20 cellular contexts compared by ENCODE assay signal in the genomic region with DNA sequence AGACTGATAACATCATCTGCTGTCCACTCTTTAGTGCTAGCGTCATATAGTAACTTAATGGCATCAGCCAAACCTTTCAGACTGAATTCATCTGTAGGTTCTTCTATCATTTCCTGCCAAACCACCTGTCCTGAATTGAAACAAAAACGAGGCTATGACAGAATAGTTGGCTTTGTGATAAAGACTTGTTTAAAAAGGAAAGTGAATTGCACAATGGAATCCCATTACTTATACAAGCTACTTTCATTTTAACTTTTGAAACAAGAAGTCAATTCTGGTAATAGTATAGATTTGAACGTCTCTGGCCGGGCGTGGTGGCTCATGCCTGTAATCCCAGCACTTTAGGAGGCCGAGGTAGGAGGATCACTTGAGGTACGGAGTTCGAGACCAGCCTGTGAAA. TPM values are rescaled to one million over a fixed set of nuclear protein-coding genes. Genes with fewer than 3 reads are reported as not detected.
A peak's percentile ranks its signal among the peaks of the same experiment; 100 is the strongest.
DNase-seq lines count a peak whose midpoint lies in the region; ATAC-seq and TF ChIP-seq lines count a peak whose summit lies in the region.
"Had no signal": no experiment of that assay in that cellular context is flagged by ENCODE, and none has a peak within 500 bp of the region (broad histone marks: within the 10 kb centered on the region; RNA-seq: fewer than 3 reads in every experiment).

No MANE protein-coding gene starts in this region.

- peak; percentile 50 for ATAC-seq in activated CD8-positive, alpha-beta memory T cell treated with anti-CD3 and anti-CD28 coated beads, Interleukin-2, amount 10 ng/mL, durations not matched to agents 7 days and 5 days
- ATAC-seq in CD4-positive, alpha-beta T cell (ENCODE audit: poor library complexity), result no peak
- ATAC-seq: effector memory CD8-positive, alpha-beta T cell; heart left ventricle had no signal

- no peaks in the 10 kb centered on the region for H3K9me3 ChIP-seq in CD4-positive, alpha-beta T cell (ENCODE audit: control insufficient read depth, low read length)
- H3K9me3 ChIP-seq: heart left ventricle, sigmoid colon had no signal

- H3K27ac ChIP-seq in CD4-positive, alpha-beta T cell (ENCODE audit: low read depth, low read length), result no peak overlapping the region
- H3K27ac ChIP-seq: heart left ventricle had no signal

- TF ChIP-seq CTCF in GM13977 (IDR thresholded peaks at IDR 0.05; ENCODE audit: extremely low read depth, insufficient read depth, missing control alignments) (no peak), fibroblast of villous mesenchyme (IDR thresholded peaks at IDR 0.05; ENCODE audit: insufficient read depth, low read depth, low read length) (no peak)
- no peak for TF ChIP-seq CTCF in CD4-positive, alpha-beta T cell (IDR thresholded peaks at IDR 0.05)

- no peak overlapping the region for H3K4me3 ChIP-seq in fibroblast of villous mesenchyme (ENCODE audit: low read depth, low read length)
- H3K4me3 ChIP-seq: heart left ventricle, lung, sigmoid colon had no signal

- intact Hi-C loops in CD4-positive, alpha-beta T cell (cut with DNase I, micrococcal nuclease), result no loop called here

- POLR2A ChIA-PET in CD4-positive, alpha-beta T cell (lab: Charles Lee), result no interaction called here

- H3K9me3 Mint-ChIP-seq in activated CD8-positive, alpha-beta memory T cell treated with anti-CD3 and anti-CD28 coated beads, Interleukin-2, amount 10 ng/mL, durations not matched to agents 7 days and 5 days (ENCODE audit: low read depth), result no peaks in the 10 kb centered on the region
- no peaks in the 10 kb centered on the region for H3K9me3 Mint-ChIP-seq in CD4-positive, alpha-beta T cell
- H3K9me3 Mint-ChIP-seq: effector memory CD8-positive, alpha-beta T cell had no signal

- CTCF ChIA-PET in activated CD8-positive, alpha-beta memory T cell treated with anti-CD3 and anti-CD28 coated beads, Interleukin-2, amount 10 ng/mL, durations not matched to agents 7 days and 5 days (lab: Charles Lee), result interaction anchor here (1.0 to 2.1 kb wide), 4 partner anchors 20 to 221 kb away, joined by 3 to 5 read pairs (median 4); no protein-coding TSS in a partner anchor
- CTCF ChIA-PET in CD4-positive, alpha-beta T cell (lab: Charles Lee), result no interaction called here

- in situ Hi-C loops in GM13977 (cut with MboI; ENCODE audit: low pct_unique_long_range_greater_than_20kb, low sequenced_read_pairs, unreplicated experiment), result no loop called here

- H3K27me3 ChIP-seq in CD4-positive, alpha-beta T cell (ENCODE audit: control insufficient read depth, insufficient read depth, low read length), result no peaks in the 10 kb centered on the region
- H3K27me3 ChIP-seq: heart left ventricle, sigmoid colon had no signal

- no peaks in the 10 kb centered on the region for H3K27me3 Mint-ChIP-seq in activated CD8-positive, alpha-beta memory T cell treated with anti-CD3 and anti-CD28 coated beads, Interleukin-2, amount 10 ng/mL, durations not matched to agents 7 days and 5 days
- no peaks in the 10 kb centered on the region for H3K27me3 Mint-ChIP-seq in CD4-positive, alpha-beta T cell
- H3K27me3 Mint-ChIP-seq: effector memory CD8-positive, alpha-beta T cell had no signal

- H3K4me1 Mint-ChIP-seq in activated CD8-positive, alpha-beta memory T cell treated with anti-CD3 and anti-CD28 coated beads, Interleukin-2, amount 10 ng/mL, durations not matched to agents 7 days and 5 days, result peaks cover 11% of the 10 kb centered on the region
- no peaks in the 10 kb centered on the region for H3K4me1 Mint-ChIP-seq in CD4-positive, alpha-beta T cell (ENCODE audit: low read depth)

- no peak overlapping the region for H3K4me3 Mint-ChIP-seq in activated CD8-positive, alpha-beta memory T cell treated with anti-CD3 and anti-CD28 coated beads, Interleukin-2, amount 10 ng/mL, durations not matched to agents 7 days and 5 days
- H3K4me3 Mint-ChIP-seq in CD4-positive, alpha-beta T cell, result no peak overlapping the region
- H3K4me3 Mint-ChIP-seq: effector memory CD8-positive, alpha-beta T cell had no signal

- no peaks in the 10 kb centered on the region for H3K36me3 Mint-ChIP-seq in activated CD8-positive, alpha-beta memory T cell treated with anti-CD3 and anti-CD28 coated beads, Interleukin-2, amount 10 ng/mL, durations not matched to agents 7 days and 5 days
- no peaks in the 10 kb centered on the region for H3K36me3 Mint-ChIP-seq in CD4-positive, alpha-beta T cell (ENCODE audit: low read depth)

- no peak for DNase-seq in activated CD8-positive, alpha-beta memory T cell treated with anti-CD3 and anti-CD28 coated beads, Interleukin-2, amount 10 ng/mL, durations not matched to agents 7 days and 5 days
- DNase-seq in activated CD8-positive, alpha-beta memory T cell treated with anti-CD3 and anti-CD28 coated beads for 24 hours, result no peak
- DNase-seq in GM13977 (ENCODE audit: low spot score) (peak; percentile 39), NOMO-1 treated with DMSO at 0.1 percent for 48 hours (lab: John Stamatoyannopoulos, UW; ENCODE audit: unreplicated experiment) (peak; percentile 51), fibroblast of villous mesenchyme (ENCODE audit: low read depth) (peak; percentile 28), LoVo (ENCODE audit: low spot score) (no peak), HuH-7 (ENCODE audit: low spot score) (no peak)
- DNase-seq in CD4-positive, alpha-beta T cell, result no peak
- DNase-seq: activated effector memory CD4-positive, alpha-beta T cell treated with anti-CD3 and anti-CD28 coated beads, Interleukin-2, amount 50 U/mL, for 16 hours; aorta; effector memory CD8-positive, alpha-beta T cell; heart left ventricle; NCI-H1092 treated with DMSO at 0.1 percent for 48 hours; NCI-H2081; NCI-H524; sigmoid colon had no signal

- H3K27ac Mint-ChIP-seq in activated CD8-positive, alpha-beta memory T cell treated with anti-CD3 and anti-CD28 coated beads, Interleukin-2, amount 10 ng/mL, durations not matched to agents 7 days and 5 days, result no peak overlapping the region
- H3K27ac Mint-ChIP-seq in CD4-positive, alpha-beta T cell, result no peak overlapping the region

RNA-seq across cellular contexts. Expression of gene FBXO47, which starts 23.6 kb away (rescaled TPM):
- under 1 TPM in 1 of 2 experiments, not detected in 1; 0.18 TPM for total RNA-seq in activated CD8-positive, alpha-beta memory T cell treated with anti-CD3 and anti-CD28 coated beads, Interleukin-2, amount 10 ng/mL, durations not matched to agents 7 days and 5 days
- total RNA-seq in fibroblast of villous mesenchyme, result under 0.01 TPM in 1 of 2 replicates, not detected in the other
- total RNA-seq in CD4-positive, alpha-beta T cell, result not detected
- total RNA-seq: aorta, lung, myocyte, osteocyte, sigmoid colon, urinary bladder had no signal

Comparison
In these comparisons a context has a peak if more than half of its experiments do, and no peak if none do; other contexts are left out.
1. DNase-seq: peak in GM13977 (single experiment), NOMO-1 treated with DMSO at 0.1 percent for 48 hours (single experiment) and fibroblast of villous mesenchyme (single experiment); none in activated CD8-positive, alpha-beta memory T cell treated with anti-CD3 and anti-CD28 coated beads, Interleukin-2, amount 10 ng/mL, durations not matched to agents 7 days and 5 days (single experiment), activated CD8-positive, alpha-beta memory T cell treated with anti-CD3 and anti-CD28 coated beads for 24 hours (single experiment), CD4-positive, alpha-beta T cell (0 of 10), LoVo (single experiment) and HuH-7 (single experiment).